In the genomic region with DNA sequence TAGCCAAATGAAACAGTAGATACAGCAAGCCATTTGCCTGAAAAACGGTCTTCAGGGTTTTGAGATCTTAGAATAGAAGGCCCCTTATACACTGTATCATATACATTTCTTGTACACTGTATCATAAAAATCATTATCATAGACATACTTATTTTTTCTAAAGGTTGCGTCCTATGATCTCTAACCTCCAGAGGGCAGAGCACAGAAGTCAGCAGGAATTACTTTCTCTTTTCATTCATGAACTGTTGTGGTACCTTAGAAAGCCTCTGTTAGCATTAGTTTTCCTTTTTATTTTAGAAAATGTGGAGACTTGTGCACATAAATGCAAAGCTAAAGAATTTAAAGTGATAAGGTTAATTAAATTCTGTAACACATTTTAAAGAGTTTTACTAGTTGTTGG, we compare ENCODE assay signal across 10 cellular contexts.
DNase-seq lines count a peak whose midpoint lies in the region; ATAC-seq and TF ChIP-seq lines count a peak whose summit lies in the region.
"Had no signal": no experiment of that assay in that cellular context is flagged by ENCODE, and none has a peak within 500 bp of the region (broad histone marks: within the 10 kb centered on the region; RNA-seq: fewer than 3 reads in every experiment).

No MANE protein-coding gene starts in this region.

- no peaks in the 10 kb centered on the region for H3K79me2 ChIP-seq in Loucy (ENCODE audit: insufficient read depth, low read length)

- ATAC-seq in GM18511 (IDR thresholded peaks at IDR 0.05; ENCODE audit: unreplicated experiment) (peak; percentile 77), GM21825 (IDR thresholded peaks at IDR 0.05; ENCODE audit: unreplicated experiment) (peak; percentile 50)

- no peaks in the 10 kb centered on the region for H3K27me3 ChIP-seq in Loucy (ENCODE audit: insufficient read depth, low read length, poor library complexity, severe bottlenecking)

- H2AFZ ChIP-seq in Loucy (ENCODE audit: low read length), result no peak overlapping the region

- H4K20me1 ChIP-seq in Loucy (ENCODE audit: insufficient read depth, low read length, poor library complexity, severe bottlenecking), result no peaks in the 10 kb centered on the region

- H3K4me3 Mint-ChIP-seq in activated T-cell treated with anti-CD3 and anti-CD28 coated beads, Interleukin-2, amount 50 U/mL, for 24 hours, result no peak overlapping the region

- no peak overlapping the region for H3K4me3 ChIP-seq in Loucy (ENCODE audit: low read length, poor library complexity, severe bottlenecking)

- peak overlapping the region; percentile 10 for H3K4me2 ChIP-seq in Loucy (ENCODE audit: low read depth, low read length, poor library complexity, severe bottlenecking)

- no peak overlapping the region for H3K9ac ChIP-seq in Loucy (ENCODE audit: low read depth, low read length, poor library complexity, severe bottlenecking)

- H3K9me2 ChIP-seq in Loucy (replicated peaks; ENCODE audit: low read depth, low read length), result no peaks in the 10 kb centered on the region

- peaks cover 38% of the 10 kb centered on the region for H3K4me1 Mint-ChIP-seq in activated T-cell treated with anti-CD3 and anti-CD28 coated beads, Interleukin-2, amount 50 U/mL, for 24 hours (ENCODE audit: low read depth)

- TF ChIP-seq CTCF in Loucy (conservative IDR thresholded peaks at IDR 0.05; ENCODE audit: low read length), result peak; percentile 56

- H3K4me1 ChIP-seq in Loucy (ENCODE audit: insufficient read depth, low read length, poor library complexity, severe bottlenecking), result peaks cover 7% of the 10 kb centered on the region

- H3K27me3 Mint-ChIP-seq in activated T-cell treated with anti-CD3 and anti-CD28 coated beads, Interleukin-2, amount 50 U/mL, for 24 hours, result no peaks in the 10 kb centered on the region

- H3F3A ChIP-seq in Loucy (ENCODE audit: low read depth), result no peaks in the 10 kb centered on the region

- H3K27ac Mint-ChIP-seq in activated T-cell treated with anti-CD3 and anti-CD28 coated beads, Interleukin-2, amount 50 U/mL, for 24 hours, result no peak overlapping the region

- no peaks in the 10 kb centered on the region for H3K9me3 ChIP-seq in Loucy (ENCODE audit: insufficient read depth, low read depth, low read length)

- no peaks in the 10 kb centered on the region for H3K9me3 Mint-ChIP-seq in activated T-cell treated with anti-CD3 and anti-CD28 coated beads, Interleukin-2, amount 50 U/mL, for 24 hours

- H3K36me3 ChIP-seq in Loucy (ENCODE audit: insufficient read depth, low read length), result peaks cover 34% of the 10 kb centered on the region; the same call in 1 of the 2 replicates

- H3K36me3 Mint-ChIP-seq in activated T-cell treated with anti-CD3 and anti-CD28 coated beads, Interleukin-2, amount 50 U/mL, for 24 hours (ENCODE audit: low read depth), result peaks cover 92% of the 10 kb centered on the region

- DNase-seq in kidney glomerular epithelial cell (lab: John Stamatoyannopoulos, UW), result peak; percentile 4
- DNase-seq in NCI-H2171 treated with DMSO at 0.1 percent for 48 hours (lab: John Stamatoyannopoulos, UW), result no peak
- DNase-seq in activated T-cell treated with anti-CD3 and anti-CD28 coated beads, Interleukin-2, amount 50 U/mL, for 24 hours, result no peak
- no peak for DNase-seq in AG08395 (ENCODE audit: low spot score)
- no peak for DNase-seq in stimulated activated naive CD4-positive, alpha-beta T cell treated with Interleukin-2 at 50 U/mL for 16 hours (lab: John Stamatoyannopoulos, UW)
- DNase-seq: effector memory CD4-positive, alpha-beta T cell; NCI-H187 had no signal
